8 cellular contexts compared by ENCODE assay signal in genomic region chr5:134411228-134411545, GRCh38. TPM values are rescaled to one million over a fixed set of nuclear protein-coding genes. Genes with fewer than 3 reads are reported as not detected.
A peak's percentile ranks its signal among the peaks of the same experiment; 100 is the strongest.
DNase-seq lines count a peak whose midpoint lies in the region; ATAC-seq and TF ChIP-seq lines count a peak whose summit lies in the region.

No MANE protein-coding gene starts in this region.

- no peaks in the 10 kb centered on the region for H3K9me3 ChIP-seq in breast epithelium
- no peaks in the 10 kb centered on the region for H3K9me3 ChIP-seq in mucosa of descending colon

- H3K4me1 Mint-ChIP-seq in stimulated activated naive CD8-positive, alpha-beta T cell treated with anti-CD3 and anti-CD28 coated beads, Interleukin-15, Interleukin-2, amounts not matched to agents 100 ng/mL and 50 ng/mL, for 24 hours (ENCODE audit: low read depth): peaks cover 51% of the 10 kb centered on the region

- TF ChIP-seq POLR2A in breast epithelium (IDR thresholded peaks at IDR 0.05): no peak

- H3K4me3 ChIP-seq in breast epithelium (peak overlapping the region; percentile 75 to 98 (median 77)), mucosa of descending colon (peak overlapping the region; percentile 65)

- H3K36me3 ChIP-seq in breast epithelium: no peaks in the 10 kb centered on the region
- H3K36me3 ChIP-seq in mucosa of descending colon (ENCODE audit: low read depth): no peaks in the 10 kb centered on the region

- peaks cover 4 to 8% of the 10 kb centered on the region in 2 donors for H3K4me1 ChIP-seq in breast epithelium
- H3K4me1 ChIP-seq in mucosa of descending colon (ENCODE audit: low read depth): peaks cover 28% of the 10 kb centered on the region

- H3K27me3 Mint-ChIP-seq in stimulated activated naive CD8-positive, alpha-beta T cell treated with anti-CD3 and anti-CD28 coated beads, Interleukin-15, Interleukin-2, amounts not matched to agents 100 ng/mL and 50 ng/mL, for 24 hours: no peaks in the 10 kb centered on the region

- DNase-seq in stimulated activated naive CD8-positive, alpha-beta T cell treated with anti-CD3 and anti-CD28 coated beads, Interleukin-15, Interleukin-2, amounts not matched to agents 100 U/mL and 50 U/mL, for 24 hours: no peak
- no peak for DNase-seq in breast epithelium (ENCODE audit: low spot score in 2 of 2)
- no peak for DNase-seq in mucosa of descending colon
- no peak for DNase-seq in stimulated activated CD4-positive, alpha-beta T cell treated with anti-CD3 and anti-CD28 coated beads, Interleukin-1b, Interleukin-23, amount 100 ng/mL, for 48 hours
- no peak for DNase-seq in DMS114 treated with DMSO at 0.1 percent for 48 hours (lab: John Stamatoyannopoulos, UW; ENCODE audit: unreplicated experiment)

- no peak for ATAC-seq in stimulated activated naive CD8-positive, alpha-beta T cell treated with anti-CD3 and anti-CD28 coated beads, Interleukin-15, Interleukin-2, amounts not matched to agents 100 U/mL and 50 U/mL, for 24 hours
- ATAC-seq in mucosa of descending colon: no peak
- no peak for ATAC-seq in GM19397 (IDR thresholded peaks at IDR 0.05; ENCODE audit: unreplicated experiment)
- ATAC-seq in HG03442 (IDR thresholded peaks at IDR 0.05; ENCODE audit: unreplicated experiment): no peak

- H3K27me3 ChIP-seq in breast epithelium: no peaks in the 10 kb centered on the region

- peak overlapping the region; percentile 96 for H3K4me3 Mint-ChIP-seq in stimulated activated naive CD8-positive, alpha-beta T cell treated with anti-CD3 and anti-CD28 coated beads, Interleukin-15, Interleukin-2, amounts not matched to agents 100 ng/mL and 50 ng/mL, for 24 hours

- no peak for TF ChIP-seq CTCF in breast epithelium (IDR thresholded peaks at IDR 0.05)
- TF ChIP-seq CTCF in mucosa of descending colon (IDR thresholded peaks at IDR 0.05): no peak

- H3K9me3 Mint-ChIP-seq in stimulated activated naive CD8-positive, alpha-beta T cell treated with anti-CD3 and anti-CD28 coated beads, Interleukin-15, Interleukin-2, amounts not matched to agents 100 ng/mL and 50 ng/mL, for 24 hours: no peaks in the 10 kb centered on the region

- H3K36me3 Mint-ChIP-seq in stimulated activated naive CD8-positive, alpha-beta T cell treated with anti-CD3 and anti-CD28 coated beads, Interleukin-15, Interleukin-2, amounts not matched to agents 100 ng/mL and 50 ng/mL, for 24 hours (ENCODE audit: low read depth): peaks cover 18% of the 10 kb centered on the region

- peak overlapping the region; percentile 84 to 89 for H3K27ac ChIP-seq in breast epithelium

- intact Hi-C loops in breast epithelium (cut with DNase I; ENCODE audit: low total_unique reads) (loop anchor here (10.0 kb wide), 2 partner anchors 54 to 114 kb away; partner anchors contain the start of gene JADE2), mucosa of descending colon (cut with DNase I, micrococcal nuclease) (loop anchor here in 1 of 2 donors (10.0 kb wide), 1 partner anchor 114 kb away; the partner anchor contains the start of gene JADE2)

- H3K27ac Mint-ChIP-seq in stimulated activated naive CD8-positive, alpha-beta T cell treated with anti-CD3 and anti-CD28 coated beads, Interleukin-15, Interleukin-2, amounts not matched to agents 100 ng/mL and 50 ng/mL, for 24 hours: peak overlapping the region; percentile 80

RNA-seq across cellular contexts. Expression of gene CDKN2AIPNL, which starts 0.5 kb away (rescaled TPM):
- total RNA-seq in breast epithelium (10 to 100 TPM; 16.2 to 20.8 (median 19.7) TPM), mucosa of descending colon (10 to 100 TPM; 16.0 to 24.4 (median 17.1) TPM)

RNA-seq across cellular contexts. Expression of gene UBE2B, which starts 39.8 kb away (rescaled TPM):
- total RNA-seq in breast epithelium (10 to 100 TPM; 54.6 to 76.7 (median 72.2) TPM), mucosa of descending colon (10 to 100 TPM; 84.4 to 99.5 (median 89.5) TPM)

RNA-seq across cellular contexts. Expression of gene CDKL3, which starts 44.2 kb away (rescaled TPM):
- total RNA-seq in breast epithelium (1 to 10 TPM; 1.3 to 2.3 (median 1.4) TPM), mucosa of descending colon (1 to 10 TPM in 1 of 3 donors, not detected in 2; 3.2 TPM)
